24 cellular contexts compared by ENCODE assay signal in the genomic region with DNA sequence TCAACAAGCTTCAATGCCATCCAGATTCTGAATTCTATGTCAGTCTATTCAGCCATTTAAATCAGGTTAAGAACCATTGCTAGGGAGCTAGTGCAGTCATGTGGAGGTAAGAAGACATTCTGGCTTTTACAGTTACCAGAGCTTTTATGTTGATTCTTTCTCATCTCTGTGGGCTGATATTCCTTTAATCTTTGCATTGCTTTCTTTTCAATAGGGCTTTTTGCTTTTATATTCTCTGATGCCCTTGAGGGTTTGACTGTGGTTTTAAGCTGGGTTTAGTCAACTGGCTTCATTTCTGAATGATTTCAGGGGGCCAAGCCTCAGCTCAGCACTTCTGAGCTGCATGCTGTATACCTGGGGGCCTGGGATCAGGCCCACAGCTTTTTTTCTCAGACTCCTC.
"Had no signal": no experiment of that assay in that cellular context is flagged by ENCODE, and none has a peak within 500 bp of the region (broad histone marks: within the 10 kb centered on the region; RNA-seq: fewer than 3 reads in every experiment).

No MANE protein-coding gene starts in this region.

- ATAC-seq: Panc1, PC-3 had no signal

- H3K36me3 ChIP-seq: MG63 had no signal

- H3K4me2 ChIP-seq: SK-N-SH had no signal

- H3K9me3 ChIP-seq: MG63, SK-N-SH had no signal

- H3K9ac ChIP-seq: SK-N-SH had no signal

- H3K27me3 ChIP-seq: MG63 had no signal

- DNase-seq: Karpas-422; KG1; MG63; NCI-H1092; NCI-H1417 treated with DMSO at 0.1 percent for 48 hours; NCI-H146; NCI-H1694 treated with DMSO at 0.1 percent for 48 hours; NCI-H1930; NCI-H2081; NCI-H2107; NCI-H226; NCI-H446; NCI-H510A; NCI-H524 treated with DMSO at 0.1 percent for 48 hours; NCI-H69; NCI-H774; NK-92 treated with Interleukin-12 subunit alpha and Interleukin-12 subunit beta, amount 100 ng/mL, for 24 hours; PC-3; SHP77; SK-N-SH; SW 1271 had no signal

- H3K27ac ChIP-seq: HL-60, RWPE1 had no signal

- H3K4me3 ChIP-seq: MG63 had no signal
